In the genomic region with DNA sequence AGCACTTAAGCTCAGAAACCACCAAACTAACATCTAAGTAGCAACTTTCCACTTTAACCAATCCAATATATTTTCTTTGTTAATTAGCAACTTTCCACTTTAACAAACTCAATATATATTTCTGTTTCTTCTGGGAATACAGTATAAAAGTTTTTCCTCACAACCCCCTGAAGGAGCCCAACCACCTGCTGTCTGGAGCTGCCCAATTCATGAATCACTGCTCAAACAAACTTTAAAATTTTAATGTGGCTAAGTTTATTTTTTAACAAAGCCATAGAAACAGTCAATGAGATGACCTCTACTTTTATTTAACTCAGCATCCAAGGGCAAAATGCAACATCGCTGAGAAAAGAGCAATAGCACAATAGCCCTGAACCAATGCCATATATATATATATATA, we compare ENCODE assay signal across 21 cellular contexts.
"Had no signal": no experiment of that assay in that cellular context is flagged by ENCODE, and none has a peak within 500 bp of the region (broad histone marks: within the 10 kb centered on the region; RNA-seq: fewer than 3 reads in every experiment).

No MANE protein-coding gene starts in this region.

- H3K36me3 ChIP-seq: colonic mucosa, esophagus muscularis mucosa, lower lobe of right lung, ovary, suprapubic skin, transverse colon, upper lobe of right lung, uterus had no signal

- H3K4me3 ChIP-seq: colonic mucosa, esophagus muscularis mucosa, lower lobe of right lung, ovary, psoas muscle, smooth muscle cell, suprapubic skin, transverse colon, upper lobe of right lung, uterus had no signal

- H3K9me3 ChIP-seq: colonic mucosa, esophagus muscularis mucosa, lower lobe of right lung, ovary, psoas muscle, suprapubic skin, transverse colon, upper lobe of right lung, uterus had no signal

- H3K27ac ChIP-seq: colonic mucosa, esophagus muscularis mucosa, lower lobe of right lung, ovary, psoas muscle, suprapubic skin, transverse colon, upper lobe of right lung, uterus had no signal

- DNase-seq: colonic mucosa; effector CD8-positive, alpha-beta T cell; left ventricle myocardium superior; lower lobe of right lung; natural killer cell; occipital lobe; ovary; posterior cingulate gyrus; psoas muscle; stimulated activated CD4-positive, alpha-beta T cell treated with anti-CD3 and anti-CD28 coated beads, Interleukin-12 subunit alpha, Interleukin-12 subunit beta, amount 100 ng/mL, for 4 hours; stimulated activated CD4-positive, alpha-beta T cell treated with anti-CD3 and anti-CD28 coated beads, Interleukin-1b, Interleukin-23, amount 100 ng/mL, for 48 hours; stimulated activated CD4-positive, alpha-beta T cell treated with anti-CD3 and anti-CD28 coated beads, Interleukin-4, amount 100 ng/mL, for 1 hour; stimulated activated CD8-positive, alpha-beta memory T cell treated with anti-CD3 and anti-CD28 coated beads, Interleukin-4, amount 100 ng/mL, for 48 hours; stimulated activated naive CD4-positive, alpha-beta T cell; stimulated activated naive CD8-positive, alpha-beta T cell treated with anti-CD3 and anti-CD28 coated beads, Interleukin-15, amount 100 ng/mL, for 72 hours; transverse colon; upper lobe of right lung; uterus had no signal

- H3K4me1 ChIP-seq: colonic mucosa, esophagus muscularis mucosa, lower lobe of right lung, psoas muscle, suprapubic skin, transverse colon, upper lobe of right lung, uterus had no signal
